Comparison of ENCODE assay signal across 10 cellular contexts in the genomic region with DNA sequence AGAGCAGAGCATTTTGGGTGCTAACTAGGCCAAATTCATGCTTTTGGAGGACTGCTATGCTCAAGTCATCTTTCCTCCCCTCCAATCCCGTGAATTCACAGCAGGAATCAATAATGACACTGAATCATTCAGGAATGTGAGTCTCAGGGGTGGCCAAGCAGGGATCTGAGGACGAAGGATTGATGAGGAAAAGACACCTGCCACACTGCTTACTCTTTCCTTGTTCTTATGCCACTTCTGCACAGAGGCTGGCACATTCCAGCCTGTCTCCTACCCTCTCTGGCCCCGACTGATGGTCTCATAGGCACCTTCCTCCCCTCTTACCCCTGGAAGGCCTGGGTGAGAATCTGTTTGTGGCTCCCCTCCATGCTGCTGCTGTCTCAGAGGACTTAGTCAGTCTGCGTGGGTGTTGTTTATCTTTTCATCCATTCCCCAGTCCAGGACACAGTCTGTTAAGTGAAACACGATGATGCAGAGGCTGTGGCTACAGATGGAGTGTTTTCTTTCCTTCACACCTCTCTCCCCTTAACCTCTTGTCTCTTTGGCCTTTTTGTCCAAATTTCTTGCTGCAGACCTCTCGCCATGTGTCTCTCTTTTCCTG.
DNase-seq lines count a peak whose midpoint lies in the region; ATAC-seq, FAIRE-seq and TF ChIP-seq lines count a peak whose summit lies in the region.
"Had no signal": no experiment of that assay in that cellular context is flagged by ENCODE, and none has a peak within 500 bp of the region (broad histone marks: within the 10 kb centered on the region; RNA-seq: fewer than 3 reads in every experiment).

No MANE protein-coding gene starts in this region.

- H3K27me3 ChIP-seq in astrocyte (ENCODE audit: insufficient read depth, low read length): no peaks in the 10 kb centered on the region
- H3K27me3 ChIP-seq in right cardiac atrium (ENCODE audit: control insufficient read depth, insufficient read depth): no peaks in the 10 kb centered on the region

- intact Hi-C loops in right cardiac atrium (cut with DNase I): no loop called here

- peaks cover 17% of the 10 kb centered on the region for H3K4me1 ChIP-seq in astrocyte (ENCODE audit: insufficient read depth, low read length)
- peaks cover 2% of the 10 kb centered on the region for H3K4me1 ChIP-seq in right cardiac atrium (ENCODE audit: control insufficient read depth, insufficient read depth, low read length)

- no peak overlapping the region for H3K4me3 Mint-ChIP-seq in astrocyte (ENCODE audit: unreplicated experiment)
- no peak overlapping the region for H3K4me3 Mint-ChIP-seq in stimulated activated memory B cell treated with anti-CD40 and anti-IgM and Interleukin-4, amounts not matched to agents 10 μg/mL and 1 μg/mL and 100 μg/mL, for 72 hours
- H3K4me3 Mint-ChIP-seq in activated T-cell treated with anti-CD3 and anti-CD28 coated beads, Interleukin-2, amount 50 U/mL, for 24 hours: no peak overlapping the region

- no peak for TF ChIP-seq CTCF in astrocyte (IDR thresholded peaks at IDR 0.05; ENCODE audit: insufficient read depth, low read depth, low read length)

- H3K9me3 ChIP-seq in astrocyte (ENCODE audit: insufficient read depth, low read depth, low read length) (no peaks in the 10 kb centered on the region), right cardiac atrium (ENCODE audit: control insufficient read depth, low read length) (no peaks in the 10 kb centered on the region)

- H3K36me3 ChIP-seq in astrocyte (ENCODE audit: insufficient read depth, low read length): no peaks in the 10 kb centered on the region

- no peaks in the 10 kb centered on the region for H3K36me3 Mint-ChIP-seq in astrocyte (ENCODE audit: low read depth, unreplicated experiment)
- H3K36me3 Mint-ChIP-seq in stimulated activated memory B cell treated with anti-CD40 and anti-IgM and Interleukin-4, amounts not matched to agents 10 μg/mL and 1 μg/mL and 100 μg/mL, for 72 hours: no peaks in the 10 kb centered on the region
- H3K36me3 Mint-ChIP-seq in activated T-cell treated with anti-CD3 and anti-CD28 coated beads, Interleukin-2, amount 50 U/mL, for 24 hours (ENCODE audit: low read depth): no peaks in the 10 kb centered on the region

- H3K4me3 ChIP-seq in astrocyte (ENCODE audit: insufficient read depth, low read depth, low read length) (peak overlapping the region; percentile 5), right cardiac atrium (ENCODE audit: low read length) (no peak overlapping the region)

- H3K79me2 ChIP-seq in astrocyte (ENCODE audit: insufficient read depth, low read length): no peaks in the 10 kb centered on the region

- H3K4me1 Mint-ChIP-seq in astrocyte (ENCODE audit: low read depth, unreplicated experiment): peaks cover 18% of the 10 kb centered on the region
- H3K4me1 Mint-ChIP-seq in stimulated activated memory B cell treated with anti-CD40 and anti-IgM and Interleukin-4, amounts not matched to agents 10 μg/mL and 1 μg/mL and 100 μg/mL, for 72 hours: no peaks in the 10 kb centered on the region
- no peaks in the 10 kb centered on the region for H3K4me1 Mint-ChIP-seq in activated T-cell treated with anti-CD3 and anti-CD28 coated beads, Interleukin-2, amount 50 U/mL, for 24 hours (ENCODE audit: low read depth)

- 31% methylated on average over 6 of the region's 6 CpGs for WGBS in right cardiac atrium

- H3K27ac Mint-ChIP-seq in astrocyte (ENCODE audit: unreplicated experiment): peak overlapping the region; percentile 35
- H3K27ac Mint-ChIP-seq in stimulated activated memory B cell treated with anti-CD40 and anti-IgM and Interleukin-4, amounts not matched to agents 10 μg/mL and 1 μg/mL and 100 μg/mL, for 72 hours: no peak overlapping the region
- no peak overlapping the region for H3K27ac Mint-ChIP-seq in activated T-cell treated with anti-CD3 and anti-CD28 coated beads, Interleukin-2, amount 50 U/mL, for 24 hours
- H3K27ac Mint-ChIP-seq: activated T-helper 2 cell treated with anti-CD3 and anti-CD28 coated beads, Interferon-gamma antibody, Interleukin-2, Interleukin-4, amounts not matched to agents 10 μg/mL and 5 μg/mL and 100 μg/mL, durations not matched to agents 14 hours and 24 hours and 36 hours had no signal

- peaks cover 2% of the 10 kb centered on the region for H3K27me3 Mint-ChIP-seq in astrocyte (ENCODE audit: low read depth, unreplicated experiment)
- H3K27me3 Mint-ChIP-seq in stimulated activated memory B cell treated with anti-CD40 and anti-IgM and Interleukin-4, amounts not matched to agents 10 μg/mL and 1 μg/mL and 100 μg/mL, for 72 hours: peaks cover 23% of the 10 kb centered on the region
- peaks cover 10% of the 10 kb centered on the region for H3K27me3 Mint-ChIP-seq in activated T-cell treated with anti-CD3 and anti-CD28 coated beads, Interleukin-2, amount 50 U/mL, for 24 hours

- no peaks in the 10 kb centered on the region for H4K20me1 ChIP-seq in astrocyte (ENCODE audit: insufficient read depth, low read length)

- peak overlapping the region; percentile 71 for H3K4me2 ChIP-seq in astrocyte (ENCODE audit: low read length)

- ATAC-seq in right cardiac atrium: peak; percentile 42 to 75
- ATAC-seq in stimulated activated memory B cell treated with anti-CD40 and anti-IgM and Interleukin-4, amounts not matched to agents 10 μg/mL and 1 μg/mL and 100 μg/mL, for 72 hours: peak; percentile 25

- H2AFZ ChIP-seq in astrocyte (ENCODE audit: low read depth, low read length): peak overlapping the region; percentile 48

- H3K9me3 Mint-ChIP-seq in astrocyte (ENCODE audit: unreplicated experiment): peaks cover 5% of the 10 kb centered on the region
- no peaks in the 10 kb centered on the region for H3K9me3 Mint-ChIP-seq in stimulated activated memory B cell treated with anti-CD40 and anti-IgM and Interleukin-4, amounts not matched to agents 10 μg/mL and 1 μg/mL and 100 μg/mL, for 72 hours
- no peaks in the 10 kb centered on the region for H3K9me3 Mint-ChIP-seq in activated T-cell treated with anti-CD3 and anti-CD28 coated beads, Interleukin-2, amount 50 U/mL, for 24 hours
- H3K9me3 Mint-ChIP-seq: activated T-helper 2 cell treated with anti-CD3 and anti-CD28 coated beads, Interferon-gamma antibody, Interleukin-2, Interleukin-4, amounts not matched to agents 10 μg/mL and 5 μg/mL and 100 μg/mL, durations not matched to agents 14 hours and 24 hours and 36 hours had no signal

- DNase-seq in H54 (ENCODE audit: insufficient read length, low spot score): peak; percentile 51
- DNase-seq in astrocyte (ENCODE audit: low read depth): peak; percentile 96
- DNase-seq in right cardiac atrium: no peak
- no peak for DNase-seq in effector CD8-positive, alpha-beta T cell (lab: John Stamatoyannopoulos, UW)
- DNase-seq in activated T-cell treated with anti-CD3 and anti-CD28 coated beads, Interleukin-2, amount 50 U/mL, for 24 hours: no peak
- no peak for DNase-seq in SHP77 (lab: John Stamatoyannopoulos, UW)
- no peak for DNase-seq in mesenteric fat pad (ENCODE audit: low spot score)
- DNase-seq: NCI-H2107 had no signal

- H3K27ac ChIP-seq in astrocyte (ENCODE audit: low read depth, low read length) (peak overlapping the region; percentile 78), right cardiac atrium (ENCODE audit: low read length) (no peak overlapping the region)

- peak; percentile 80 for FAIRE-seq in H54 (lab: Jason Lieb, UNC)
- FAIRE-seq in astrocyte (lab: Jason Lieb, UNC): peak; percentile 98

- TF ChIP-seq POLR2A in H54 (IDR thresholded peaks at IDR 0.05; ENCODE audit: low read depth, low read length): no peak

- H3K9ac ChIP-seq in astrocyte (ENCODE audit: low read length): peak overlapping the region; percentile 54

Comparison
In these comparisons a context has a peak if more than half of its experiments do, and no peak if none do; other contexts are left out.
1. DNase-seq: peak in H54 (single experiment) and astrocyte (single experiment); none in right cardiac atrium (0 of 3), effector CD8-positive, alpha-beta T cell (single experiment), activated T-cell treated with anti-CD3 and anti-CD28 coated beads, Interleukin-2, amount 50 U/mL, for 24 hours (single experiment), SHP77 (0 of 2) and mesenteric fat pad (single experiment).